In the genomic region with DNA sequence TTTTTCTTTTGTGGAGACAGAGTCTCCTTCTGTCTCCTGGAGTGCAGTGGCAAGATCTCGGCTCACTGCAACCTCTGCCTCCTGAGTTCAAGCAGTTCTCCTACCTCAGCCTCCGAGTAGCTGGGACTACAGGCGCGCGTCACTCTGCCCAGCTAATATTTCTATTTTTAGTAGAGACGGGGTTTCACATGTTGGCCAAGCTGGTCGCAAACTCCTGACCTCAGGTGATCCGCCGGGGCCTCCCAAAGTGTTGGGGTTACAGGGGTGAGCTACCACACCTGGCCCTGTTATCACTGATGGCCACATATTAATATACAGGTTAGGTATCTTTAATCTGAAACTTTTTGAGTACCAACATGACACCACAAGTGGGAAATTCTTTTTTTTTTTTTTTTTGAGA, we compare ENCODE assay signal across 14 cellular contexts.
"Had no signal": no experiment of that assay in that cellular context is flagged by ENCODE, and none has a peak within 500 bp of the region (broad histone marks: within the 10 kb centered on the region; RNA-seq: fewer than 3 reads in every experiment).

No MANE protein-coding gene starts in this region.

- H3K9me3 ChIP-seq: thoracic aorta had no signal

- H3K4me3 ChIP-seq: thoracic aorta had no signal

- H3K27ac Mint-ChIP-seq: activated CD8-positive, alpha-beta memory T cell treated with anti-CD3 and anti-CD28 coated beads, Interleukin-2, amount 10 ng/mL, durations not matched to agents 7 days and 5 days; T-helper 1 cell treated with Interleukin-12 subunit alpha and Interleukin-12 subunit beta and Interleukin-4 antibody, amounts not matched to agents 30 μg/mL and 1 μg/mL, for 36 hours had no signal

- H3K9me3 Mint-ChIP-seq: activated T-cell treated with anti-CD3 and anti-CD28 coated beads, Interleukin-2, amount 50 U/mL, for 4 hours; central memory CD8-positive, alpha-beta T cell; nephron; stimulated activated naive CD8-positive, alpha-beta T cell treated with anti-CD3 and anti-CD28 coated beads, Interleukin-15, Interleukin-2, amounts not matched to agents 100 ng/mL and 50 ng/mL, for 24 hours; T-helper 1 cell treated with Interleukin-12 subunit alpha and Interleukin-12 subunit beta and Interleukin-4 antibody, amounts not matched to agents 30 μg/mL and 1 μg/mL, for 36 hours had no signal

- H3K27ac ChIP-seq: epithelial cell of prostate, thoracic aorta had no signal

- ATAC-seq: activated CD4-positive, CD25-positive, alpha-beta regulatory T cell treated with anti-CD3 and anti-CD28 coated beads, Interleukin-2, amount 50 U/mL, for 24 hours; activated CD8-positive, alpha-beta memory T cell treated with anti-CD3 and anti-CD28 coated beads, Interleukin-2, amount 10 ng/mL, durations not matched to agents 7 days and 5 days; activated T-cell treated with anti-CD3 and anti-CD28 coated beads, Interleukin-2, amount 50 U/mL, for 4 hours had no signal

- DNase-seq: activated CD8-positive, alpha-beta memory T cell treated with anti-CD3 and anti-CD28 coated beads, Interleukin-2, amount 10 ng/mL, durations not matched to agents 7 days and 5 days; activated gamma-delta T cell treated with Interleukin-2 at 50 U/mL for 16 hours; activated T-cell treated with anti-CD3 and anti-CD28 coated beads, Interleukin-2, amount 50 U/mL, for 4 hours; cortex of kidney; effector memory CD4-positive, alpha-beta T cell; stimulated activated CD4-positive, alpha-beta T cell treated with anti-CD3 and anti-CD28 coated beads, Interleukin-4, amount 100 ng/mL, for 1 hour; stimulated activated CD8-positive, alpha-beta memory T cell treated with anti-CD3 and anti-CD28 coated beads, Interleukin-4, amount 100 ng/mL, for 48 hours had no signal

- H3K4me3 Mint-ChIP-seq: activated CD8-positive, alpha-beta memory T cell treated with anti-CD3 and anti-CD28 coated beads, Interleukin-2, amount 10 ng/mL, durations not matched to agents 7 days and 5 days; activated T-cell treated with anti-CD3 and anti-CD28 coated beads, Interleukin-2, amount 50 U/mL, for 4 hours; central memory CD8-positive, alpha-beta T cell; stimulated activated naive CD8-positive, alpha-beta T cell treated with anti-CD3 and anti-CD28 coated beads, Interleukin-15, Interleukin-2, amounts not matched to agents 100 ng/mL and 50 ng/mL, for 24 hours; T-helper 1 cell treated with Interleukin-12 subunit alpha and Interleukin-12 subunit beta and Interleukin-4 antibody, amounts not matched to agents 30 μg/mL and 1 μg/mL, for 36 hours had no signal

- H3K27me3 Mint-ChIP-seq: activated CD8-positive, alpha-beta memory T cell treated with anti-CD3 and anti-CD28 coated beads, Interleukin-2, amount 10 ng/mL, durations not matched to agents 7 days and 5 days; central memory CD8-positive, alpha-beta T cell; stimulated activated naive CD8-positive, alpha-beta T cell treated with anti-CD3 and anti-CD28 coated beads, Interleukin-15, Interleukin-2, amounts not matched to agents 100 ng/mL and 50 ng/mL, for 24 hours had no signal
